In the genomic region with DNA sequence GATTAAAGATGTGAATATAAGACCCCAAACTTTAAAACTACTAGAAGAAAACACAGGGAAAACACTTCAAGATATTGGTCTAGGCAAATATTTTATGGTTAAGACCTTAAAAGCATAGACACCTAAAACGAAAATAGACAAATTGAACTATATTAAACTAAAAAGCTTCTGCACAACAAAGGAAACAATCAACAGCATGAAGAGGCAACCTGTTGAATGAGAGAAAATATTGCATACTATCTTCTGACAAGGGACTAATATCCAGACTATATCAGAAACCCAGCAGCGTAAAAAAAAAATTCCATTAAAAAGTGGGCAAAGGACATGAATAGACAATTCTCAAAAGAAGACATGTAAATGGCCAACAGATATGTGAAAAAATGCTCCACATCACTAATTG, we compare ENCODE assay signal across 24 cellular contexts.
"Had no signal": no experiment of that assay in that cellular context is flagged by ENCODE, and none has a peak within 500 bp of the region (broad histone marks: within the 10 kb centered on the region; RNA-seq: fewer than 3 reads in every experiment).

No MANE protein-coding gene starts in this region.

- H3K9me3 ChIP-seq: stomach, suprapubic skin, testis, thoracic aorta, thyroid gland, tibial artery, tibial nerve, transverse colon, upper lobe of left lung, upper lobe of right lung, uterus, vagina had no signal

- H3K4me1 ChIP-seq: suprapubic skin, testis, thyroid gland, upper lobe of right lung, uterus, vagina had no signal

- H3K4me3 ChIP-seq: stomach, suprapubic skin, testis, thoracic aorta, thyroid gland, tibial artery, tibial nerve, transverse colon, upper lobe of left lung, upper lobe of right lung, uterus, vagina had no signal

- H3K27ac ChIP-seq: stomach, suprapubic skin, testis, thoracic aorta, thyroid gland, tibial artery, tibial nerve, transverse colon, upper lobe of left lung, upper lobe of right lung, uterus, vagina had no signal

- DNase-seq: stimulated activated CD4-positive, alpha-beta T cell treated with anti-CD3 and anti-CD28 coated beads, Interleukin-2, amount 100 ng/mL, for 48 hours; stimulated activated CD4-positive, alpha-beta T cell treated with anti-CD3 and anti-CD28 coated beads, Interleukin-4, amount 100 ng/mL, for 1 hour; stimulated activated CD4-positive, alpha-beta T cell treated with anti-CD3 and anti-CD28 coated beads, Interleukin-4, amount 100 ng/mL, for 24 hours; stimulated activated CD4-positive, alpha-beta T cell treated with anti-CD3 and anti-CD28 coated beads, Interleukin-4, amount 100 ng/mL, for 4 hours; stimulated activated CD8-positive, alpha-beta memory T cell treated with anti-CD3 and anti-CD28 coated beads, Interleukin-4, amount 100 ng/mL, for 48 hours; stimulated activated naive B cell treated with anti-CD40 and anti-IgM and Interleukin-4, amounts not matched to agents 10 μg/mL and 1 μg/mL and 100 μg/mL, for 72 hours; stimulated activated naive CD4-positive, alpha-beta T cell; stimulated activated naive CD4-positive, alpha-beta T cell treated with Interleukin-2 at 50 U/mL for 16 hours; stimulated activated naive CD8-positive, alpha-beta T cell treated with anti-CD3 and anti-CD28 coated beads, Interleukin-15, amount 100 ng/mL, for 72 hours; stimulated activated naive CD8-positive, alpha-beta T cell treated with anti-CD3 and anti-CD28 coated beads, Interleukin-15, Interleukin-2, amounts not matched to agents 100 U/mL and 50 U/mL, for 24 hours; stomach; substantia nigra; testis; thyroid gland; tibial artery; transverse colon; trophoblast cell; upper lobe of left lung; upper lobe of right lung; uterus had no signal

- H3K36me3 ChIP-seq: stomach, suprapubic skin, thoracic aorta, thyroid gland, tibial artery, tibial nerve, transverse colon, upper lobe of right lung, uterus, vagina had no signal
